Comparison of ENCODE assay signal across 8 cellular contexts in the genomic region with DNA sequence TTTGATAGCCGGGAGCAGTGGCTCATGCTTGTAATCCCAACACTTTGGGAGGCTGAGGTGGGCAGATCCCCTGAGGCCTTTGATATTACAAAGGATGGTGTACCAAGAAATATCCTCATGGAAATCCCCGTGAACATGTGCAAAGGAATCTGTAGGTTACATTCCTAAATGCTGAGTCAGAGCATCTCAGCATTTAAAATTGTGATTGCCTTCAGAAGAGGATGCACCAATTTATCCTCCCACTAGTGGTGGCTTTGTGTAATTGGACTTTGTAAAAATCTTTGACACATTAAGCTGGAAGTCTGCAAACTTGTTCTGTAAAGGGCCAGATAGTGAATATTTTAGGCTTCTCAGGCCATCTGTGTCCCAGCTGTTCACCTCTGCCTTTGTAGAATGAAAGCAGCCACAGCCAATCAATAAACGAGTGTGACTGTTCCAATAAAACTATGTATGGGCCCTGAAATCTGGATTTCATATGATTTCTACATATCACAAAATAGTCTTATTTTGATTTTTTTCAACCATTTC. TPM values are rescaled to one million over a fixed set of nuclear protein-coding genes. Genes with fewer than 3 reads are reported as not detected.
DNase-seq lines count a peak whose midpoint lies in the region; ATAC-seq, FAIRE-seq and TF ChIP-seq lines count a peak whose summit lies in the region.

No MANE protein-coding gene starts in this region.

- FAIRE-seq in H54 (lab: Jason Lieb, UNC): peak; percentile 90

- H3K9ac ChIP-seq in mammary epithelial cell (ENCODE audit: insufficient read depth, low read length): peak overlapping the region; percentile 35

- in situ Hi-C loops in mammary epithelial cell (cut with MboI; ENCODE audit: low sequenced_read_pairs in 2 of 2): no loop called here

- TF ChIP-seq CTCF in mammary epithelial cell (conservative IDR thresholded peaks at IDR 0.05 in 1 of 2, IDR thresholded peaks at IDR 0.05 in 1 of 2; ENCODE audit: extremely low read depth in 1 of 2, insufficient read depth in 1 of 2, low read depth in 1 of 2, low read length in 2 of 2): peak; percentile 58 to 67

- H3K4me3 ChIP-seq in mammary epithelial cell (replicated peaks in 1 of 3; ENCODE audit: insufficient read depth in 1 of 3, low read depth in 2 of 3, low read length in 3 of 3): no peak overlapping the region

- peaks cover 14% of the 10 kb centered on the region for H3K79me2 ChIP-seq in mammary epithelial cell (ENCODE audit: insufficient read depth, low read length)

- H4K20me1 ChIP-seq in mammary epithelial cell (ENCODE audit: insufficient read depth, low read length): no peaks in the 10 kb centered on the region

- peak overlapping the region; percentile 67 for H3K4me2 ChIP-seq in mammary epithelial cell (ENCODE audit: insufficient read depth, low read depth, low read length)

- dilution Hi-C loops in mammary epithelial cell (cut with HindIII; ENCODE audit: low sequenced_read_pairs): no loop called here

- WGBS in mammary epithelial cell (ENCODE audit: low coverage, missing lambda C conversion rate): 11% methylated on average over 3 of the region's 3 CpGs

- peak overlapping the region; percentile 84 for H3K27ac ChIP-seq in mammary epithelial cell (ENCODE audit: insufficient read depth, low read depth, low read length)

- ATAC-seq in HG03045 (IDR thresholded peaks at IDR 0.05; ENCODE audit: unreplicated experiment) (no peak), HG02763 (IDR thresholded peaks at IDR 0.05; ENCODE audit: unreplicated experiment) (no peak)

- peaks cover 12% of the 10 kb centered on the region for H3K36me3 ChIP-seq in mammary epithelial cell (ENCODE audit: insufficient read depth, low read length)

- CTCF ChIA-PET in mammary epithelial cell (lab: Charles Lee; ENCODE audit: low non-redundant PET): interaction anchor here (0.6 kb wide), 1 partner anchor 36 kb away, joined by 3 read pairs; a partner anchor contains a TSS

- TF ChIP-seq POLR2A in H54 (IDR thresholded peaks at IDR 0.05; ENCODE audit: low read depth, low read length): no peak

- no peaks in the 10 kb centered on the region for H3K27me3 ChIP-seq in mammary epithelial cell (ENCODE audit: insufficient read depth, low read length)

- no peak overlapping the region for H2AFZ ChIP-seq in mammary epithelial cell (ENCODE audit: low read depth, low read length)

- BruUV-seq in mammary epithelial cell (replicated peaks; lab: Mats Ljungman, UMichigan): no TSS peak

- peak; percentile 45 for DNase-seq in NCI-H748 (lab: John Stamatoyannopoulos, UW; ENCODE audit: unreplicated experiment)
- DNase-seq in NCI-H748 treated with DMSO at 0.1 percent for 48 hours (lab: John Stamatoyannopoulos, UW): no peak
- DNase-seq in H54 (ENCODE audit: insufficient read length, low spot score): peak; percentile 29
- peak; percentile 73 for DNase-seq in NCI-H460 (ENCODE audit: extremely low read depth, low read depth)
- peak; percentile 96 for DNase-seq in mammary epithelial cell
- peak; percentile 57 for DNase-seq in left kidney (ENCODE audit: low read depth, low spot score)

- H3K4me1 ChIP-seq in mammary epithelial cell (ENCODE audit: insufficient read depth, low read length): peaks cover 21% of the 10 kb centered on the region

- H3K9me3 ChIP-seq in mammary epithelial cell (replicated peaks; ENCODE audit: insufficient read depth, low read length): no peaks in the 10 kb centered on the region

- intact Hi-C loops in mammary epithelial cell (cut with micrococcal nuclease): loop anchor here (1.0 kb wide), 4 partner anchors 12 to 65 kb away; a partner anchor contains a TSS

RNA-seq across cellular contexts. Expression of a gene that starts 11.8 kb away (rescaled TPM):
- total RNA-seq in NCI-H460 (2014; rRNA removed; shearing (Covaris generic)): 109 and 121 TPM in 2 replicates
- 87.6 and 102 TPM in 2 replicates for polyA plus RNA-seq in NCI-H460 (2014; cell fraction: nucleus; rRNA removed)
- 10 to 100 TPM; 39.3 to 63.5 TPM for total RNA-seq in mammary epithelial cell
- 67.5 TPM for polyA plus RNA-seq in mammary epithelial cell
- 51.4 TPM for polyA minus RNA-seq in mammary epithelial cell

RNA-seq across cellular contexts. Expression of a gene that starts 36.5 kb away (rescaled TPM):
- 121 and 127 TPM in 2 replicates for total RNA-seq in NCI-H460 (2014; rRNA removed; shearing (Covaris generic))
- polyA plus RNA-seq in NCI-H460 (2014; cell fraction: nucleus; rRNA removed): 95.9 and 114 TPM in 2 replicates
- total RNA-seq in mammary epithelial cell: 100 to 1,000 TPM in 1 of 2 donors, 10 to 100 TPM in 1; 90.0 to 113 TPM
- polyA plus RNA-seq in mammary epithelial cell: 168 TPM
- polyA minus RNA-seq in mammary epithelial cell: 42.8 TPM
